ENCODE assay signal across 1 cellular context in genomic region chr10:79304479-79305087, GRCh38.
TF ChIP-seq lines count a peak whose summit lies in the region.

No MANE protein-coding gene starts in this region.

TF ChIP-seq in IMR-90, 13 proteins besides CTCF, POLR2A, EP300 and RAD21:
- TF ChIP-seq SMC3 (IDR thresholded peaks at IDR 0.05; ENCODE audit: low read depth, low read length), result no peak
- no peak for TF ChIP-seq CEBPB (IDR thresholded peaks at IDR 0.05; ENCODE audit: low read depth, low read length)
- TF ChIP-seq CHD1 (IDR thresholded peaks at IDR 0.05; ENCODE audit: low read depth, low read length), result no peak
- no peak for TF ChIP-seq MAFK (IDR thresholded peaks at IDR 0.05; ENCODE audit: low read depth, low read length)
- no peak for TF ChIP-seq NFE2L2 (IDR thresholded peaks at IDR 0.05; ENCODE audit: low read depth, low read length)
- no peak for TF ChIP-seq RCOR1 (IDR thresholded peaks at IDR 0.05; ENCODE audit: insufficient replicate concordance, low read length)
- TF ChIP-seq BHLHE40 (IDR thresholded peaks at IDR 0.05; ENCODE audit: low read depth, low read length), result no peak
- no peak for TF ChIP-seq RFX5 (IDR thresholded peaks at IDR 0.05; ENCODE audit: low read depth, low read length)
- TF ChIP-seq FOS (IDR thresholded peaks at IDR 0.05; ENCODE audit: low read depth, low read length), result no peak
- TF ChIP-seq MXI1 (IDR thresholded peaks at IDR 0.05; ENCODE audit: borderline replicate concordance, low read depth, low read length), result no peak
- TF ChIP-seq USF2 (IDR thresholded peaks at IDR 0.05; ENCODE audit: low read depth, low read length), result no peak
- TF ChIP-seq MAZ (IDR thresholded peaks at IDR 0.05; ENCODE audit: borderline replicate concordance, low read depth, low read length), result no peak
- no peak for TF ChIP-seq ELK1 (IDR thresholded peaks at IDR 0.05; ENCODE audit: borderline replicate concordance, low read depth, low read length)
